ENCODE assay signal across 23 cellular contexts in genomic region chr14:99521176-99522024, GRCh38. TPM values are rescaled to one million over a fixed set of nuclear protein-coding genes. Genes with fewer than 3 reads are reported as not detected.
A peak's percentile ranks its signal among the peaks of the same experiment; 100 is the strongest.
DNase-seq lines count a peak whose midpoint lies in the region; ATAC-seq and TF ChIP-seq lines count a peak whose summit lies in the region.
"Had no signal": no experiment of that assay in that cellular context is flagged by ENCODE, and none has a peak within 500 bp of the region (broad histone marks: within the 10 kb centered on the region; RNA-seq: fewer than 3 reads in every experiment).

No MANE protein-coding gene starts in this region.

- H3K4me3 Mint-ChIP-seq in Caco-2 (ENCODE audit: unreplicated experiment) (peak overlapping the region; percentile 58), IgD-negative memory B cell (no peak overlapping the region), glutamatergic neuron (ENCODE audit: unreplicated experiment) (no peak overlapping the region)
- no peak overlapping the region for H3K4me3 Mint-ChIP-seq in activated T-helper 1 cell treated with anti-CD3 and anti-CD28 coated beads, Interleukin-12 subunit alpha, Interleukin-12 subunit beta, Interleukin-2, Interleukin-4 antibody, amounts not matched to agents 30 ng/mL and 10 ng/mL and 1 ng/mL, durations not matched to agents 14 hours and 24 hours and 36 hours
- H3K4me3 Mint-ChIP-seq: activated CD4-positive, alpha-beta T cell treated with anti-CD3 and anti-CD28 coated beads for 36 hours; activated naive CD8-positive, alpha-beta T cell treated with anti-CD3 and anti-CD28 coated beads for 36 hours; activated T-cell treated with anti-CD3 and anti-CD28 coated beads, Interleukin-2, amount 50 U/mL, for 72 hours; central memory CD8-positive, alpha-beta T cell; naive B cell; stimulated activated memory B cell treated with anti-CD40 and anti-IgM and Interleukin-4, amounts not matched to agents 10 μg/mL and 1 μg/mL and 100 μg/mL, for 72 hours; T-cell had no signal

- H3K27ac ChIP-seq in osteoblast (ENCODE audit: low read depth, low read length): no peak overlapping the region
- H3K27ac ChIP-seq: parathyroid adenoma had no signal

- H3K4me3 ChIP-seq in Caco-2 (ENCODE audit: low read depth, low read length) (no peak overlapping the region), osteoblast (ENCODE audit: insufficient read depth, low read length) (no peak overlapping the region)
- H3K4me3 ChIP-seq: HAP-1 had no signal

- H3K4me1 ChIP-seq in Caco-2 (peaks cover 54% of the 10 kb centered on the region), osteoblast (ENCODE audit: insufficient read depth, low read length) (peaks cover 10% of the 10 kb centered on the region)

- H3K79me2 ChIP-seq in osteoblast (ENCODE audit: insufficient read depth, low read length): no peaks in the 10 kb centered on the region

- H3K4me1 Mint-ChIP-seq in Caco-2 (ENCODE audit: low read depth, unreplicated experiment) (peaks cover 8% of the 10 kb centered on the region), IgD-negative memory B cell (peaks cover 0 to 2% (median 0%) of the 10 kb centered on the region in 3 donors), glutamatergic neuron (ENCODE audit: low read depth, unreplicated experiment) (peaks cover 14% of the 10 kb centered on the region)
- H3K4me1 Mint-ChIP-seq in activated T-helper 1 cell treated with anti-CD3 and anti-CD28 coated beads, Interleukin-12 subunit alpha, Interleukin-12 subunit beta, Interleukin-2, Interleukin-4 antibody, amounts not matched to agents 30 ng/mL and 10 ng/mL and 1 ng/mL, durations not matched to agents 14 hours and 24 hours and 36 hours (ENCODE audit: low read depth): peaks cover 7% of the 10 kb centered on the region
- H3K4me1 Mint-ChIP-seq: naive B cell had no signal

- H3K36me3 ChIP-seq in Caco-2 (ENCODE audit: control insufficient read depth, insufficient read depth, low read length) (no peaks in the 10 kb centered on the region; the same call in 1 of the 2 replicates), osteoblast (ENCODE audit: insufficient read depth, low read length) (no peaks in the 10 kb centered on the region)

- H3K4me2 ChIP-seq in osteoblast (ENCODE audit: insufficient read depth, low read length): no peak overlapping the region

- H2AFZ ChIP-seq in osteoblast (ENCODE audit: low read length): no peak overlapping the region
- H2AFZ ChIP-seq: parathyroid adenoma had no signal

- peaks cover 49% of the 10 kb centered on the region for H3K36me3 Mint-ChIP-seq in Caco-2 (ENCODE audit: insufficient read depth, unreplicated experiment)
- H3K36me3 Mint-ChIP-seq in IgD-negative memory B cell: no peaks in the 10 kb centered on the region
- no peaks in the 10 kb centered on the region for H3K36me3 Mint-ChIP-seq in glutamatergic neuron (ENCODE audit: unreplicated experiment)
- no peaks in the 10 kb centered on the region for H3K36me3 Mint-ChIP-seq in activated T-helper 1 cell treated with anti-CD3 and anti-CD28 coated beads, Interleukin-12 subunit alpha, Interleukin-12 subunit beta, Interleukin-2, Interleukin-4 antibody, amounts not matched to agents 30 ng/mL and 10 ng/mL and 1 ng/mL, durations not matched to agents 14 hours and 24 hours and 36 hours (ENCODE audit: low read depth)
- H3K36me3 Mint-ChIP-seq: activated naive CD8-positive, alpha-beta T cell treated with anti-CD3 and anti-CD28 coated beads for 36 hours; CD4-positive, CD25-positive, alpha-beta regulatory T cell; naive B cell; stimulated activated memory B cell treated with anti-CD40 and anti-IgM and Interleukin-4, amounts not matched to agents 10 μg/mL and 1 μg/mL and 100 μg/mL, for 72 hours; T-cell had no signal

- ATAC-seq in HG02870 (IDR thresholded peaks at IDR 0.05; ENCODE audit: unreplicated experiment): no peak
- ATAC-seq: activated CD4-positive, alpha-beta T cell treated with anti-CD3 and anti-CD28 coated beads for 36 hours; activated T-cell treated with anti-CD3 and anti-CD28 coated beads, Interleukin-2, amount 50 U/mL, for 72 hours; stimulated activated memory B cell treated with anti-CD40 and anti-IgM and Interleukin-4, amounts not matched to agents 10 μg/mL and 1 μg/mL and 100 μg/mL, for 72 hours; T-cell had no signal

- intact Hi-C loops in Caco-2 (cut with micrococcal nuclease; ENCODE audit: unreplicated experiment): loop anchor here (2.0 to 5.0 kb wide), 4 partner anchors 15 to 366 kb away; no protein-coding TSS in a partner anchor
- intact Hi-C loops in activated T-helper 1 cell treated with anti-CD3 and anti-CD28 coated beads, Interleukin-12 subunit alpha, Interleukin-12 subunit beta, Interleukin-2, Interleukin-4 antibody, amounts not matched to agents 30 ng/mL and 10 ng/mL and 1 ng/mL, durations not matched to agents 14 hours and 24 hours and 36 hours (cut with micrococcal nuclease): no loop called here

- H3K9me3 ChIP-seq in Caco-2 (no peaks in the 10 kb centered on the region), osteoblast (ENCODE audit: low read depth, low read length) (no peaks in the 10 kb centered on the region)
- H3K9me3 ChIP-seq: HAP-1 had no signal

- no peaks in the 10 kb centered on the region for H3K27me3 ChIP-seq in Caco-2 (replicated peaks; ENCODE audit: control insufficient read depth, insufficient read depth, low read length)
- H3K27me3 ChIP-seq in osteoblast (ENCODE audit: insufficient read depth, low read length): no peaks in the 10 kb centered on the region

- DNase-seq in Caco-2: no peak
- peak; percentile 14 for DNase-seq in glutamatergic neuron
- peak; percentile 66 for DNase-seq in osteoblast (ENCODE audit: insufficient read length, low spot score, missing footprints)
- no peak for DNase-seq in activated T-helper 1 cell treated with anti-CD3 and anti-CD28 coated beads, Interleukin-12 subunit alpha, Interleukin-12 subunit beta, Interleukin-2, Interleukin-4 antibody, amounts not matched to agents 30 ng/mL and 10 ng/mL and 1 ng/mL, durations not matched to agents 14 hours and 24 hours and 36 hours (ENCODE audit: low spot score)
- DNase-seq in activated T-cell treated with anti-CD3 and anti-CD28 coated beads for 4 hours: no peak
- no peak for DNase-seq in NCI-H187 (lab: John Stamatoyannopoulos, UW)
- DNase-seq: activated CD4-positive, alpha-beta T cell treated with anti-CD3 and anti-CD28 coated beads for 36 hours; activated CD8-positive, alpha-beta memory T cell treated with anti-CD3 and anti-CD28 coated beads for 24 hours; activated naive CD8-positive, alpha-beta T cell treated with anti-CD3 and anti-CD28 coated beads for 36 hours; activated T-cell treated with anti-CD3 and anti-CD28 coated beads, Interleukin-2, amount 50 U/mL, for 72 hours; CD4-positive, CD25-positive, alpha-beta regulatory T cell; hypothalamus; naive B cell; NCI-H146; NCI-H774; stimulated activated CD4-positive, alpha-beta T cell treated with anti-CD3 and anti-CD28 coated beads, Interleukin-1b, Interleukin-23, amount 100 ng/mL, for 48 hours; T-cell had no signal

- POLR2A ChIA-PET in Caco-2 (lab: Charles Lee): no interaction called here

- H3K9me3 Mint-ChIP-seq in Caco-2 (ENCODE audit: unreplicated experiment): no peaks in the 10 kb centered on the region
- no peaks in the 10 kb centered on the region for H3K9me3 Mint-ChIP-seq in IgD-negative memory B cell
- H3K9me3 Mint-ChIP-seq in glutamatergic neuron (ENCODE audit: unreplicated experiment): peaks cover 8% of the 10 kb centered on the region
- no peaks in the 10 kb centered on the region for H3K9me3 Mint-ChIP-seq in activated T-helper 1 cell treated with anti-CD3 and anti-CD28 coated beads, Interleukin-12 subunit alpha, Interleukin-12 subunit beta, Interleukin-2, Interleukin-4 antibody, amounts not matched to agents 30 ng/mL and 10 ng/mL and 1 ng/mL, durations not matched to agents 14 hours and 24 hours and 36 hours
- H3K9me3 Mint-ChIP-seq: activated naive CD8-positive, alpha-beta T cell treated with anti-CD3 and anti-CD28 coated beads for 36 hours; activated T-cell treated with anti-CD3 and anti-CD28 coated beads, Interleukin-2, amount 50 U/mL, for 72 hours; CD4-positive, CD25-positive, alpha-beta regulatory T cell; central memory CD8-positive, alpha-beta T cell; naive B cell; stimulated activated memory B cell treated with anti-CD40 and anti-IgM and Interleukin-4, amounts not matched to agents 10 μg/mL and 1 μg/mL and 100 μg/mL, for 72 hours; T-cell had no signal

- TF ChIP-seq CTCF in Caco-2 (IDR thresholded peaks at IDR 0.05; ENCODE audit: insufficient read depth in 1 of 2, low read depth in 1 of 2, low read length in 1 of 2, severe bottlenecking in 1 of 2, unreplicated experiment in 1 of 2) (no peak), glutamatergic neuron (IDR thresholded peaks at IDR 0.05; ENCODE audit: partially characterized antibody, unreplicated experiment) (no peak), osteoblast (IDR thresholded peaks at IDR 0.05; ENCODE audit: extremely low read depth, low read depth, low read length) (no peak)

- CTCF ChIA-PET in Caco-2 (lab: Charles Lee): interaction anchor here (1.1 to 4.5 kb wide), 3 partner anchors 16 to 163 kb away, joined by 3 to 15 read pairs (median 3); partner anchors contain the start of gene CYP46A1

- H3K27ac Mint-ChIP-seq in Caco-2 (ENCODE audit: unreplicated experiment): peak overlapping the region; percentile 84
- peak overlapping the region in 2 of 3 donors; percentile 67 to 96 for H3K27ac Mint-ChIP-seq in IgD-negative memory B cell
- H3K27ac Mint-ChIP-seq in glutamatergic neuron (ENCODE audit: unreplicated experiment): peak overlapping the region; percentile 43
- no peak overlapping the region for H3K27ac Mint-ChIP-seq in activated T-helper 1 cell treated with anti-CD3 and anti-CD28 coated beads, Interleukin-12 subunit alpha, Interleukin-12 subunit beta, Interleukin-2, Interleukin-4 antibody, amounts not matched to agents 30 ng/mL and 10 ng/mL and 1 ng/mL, durations not matched to agents 14 hours and 24 hours and 36 hours
- H3K27ac Mint-ChIP-seq: activated CD4-positive, alpha-beta T cell treated with anti-CD3 and anti-CD28 coated beads for 36 hours; activated naive CD8-positive, alpha-beta T cell treated with anti-CD3 and anti-CD28 coated beads for 36 hours; activated T-cell treated with anti-CD3 and anti-CD28 coated beads, Interleukin-2, amount 50 U/mL, for 72 hours; CD4-positive, CD25-positive, alpha-beta regulatory T cell; naive B cell; stimulated activated memory B cell treated with anti-CD40 and anti-IgM and Interleukin-4, amounts not matched to agents 10 μg/mL and 1 μg/mL and 100 μg/mL, for 72 hours; T-cell had no signal

- BruUV-seq in Caco-2 (replicated peaks; lab: Mats Ljungman, UMichigan): no TSS peak

- H4K20me1 ChIP-seq in osteoblast (ENCODE audit: insufficient read depth, low read length): peaks cover 10% of the 10 kb centered on the region

- H3K27me3 Mint-ChIP-seq in Caco-2 (ENCODE audit: insufficient read depth, unreplicated experiment): no peaks in the 10 kb centered on the region
- H3K27me3 Mint-ChIP-seq in IgD-negative memory B cell: no peaks in the 10 kb centered on the region
- H3K27me3 Mint-ChIP-seq in glutamatergic neuron (ENCODE audit: unreplicated experiment): peaks cover 8% of the 10 kb centered on the region
- H3K27me3 Mint-ChIP-seq in activated T-helper 1 cell treated with anti-CD3 and anti-CD28 coated beads, Interleukin-12 subunit alpha, Interleukin-12 subunit beta, Interleukin-2, Interleukin-4 antibody, amounts not matched to agents 30 ng/mL and 10 ng/mL and 1 ng/mL, durations not matched to agents 14 hours and 24 hours and 36 hours (ENCODE audit: insufficient read depth): no peaks in the 10 kb centered on the region
- H3K27me3 Mint-ChIP-seq: activated CD4-positive, alpha-beta T cell treated with anti-CD3 and anti-CD28 coated beads for 36 hours; activated naive CD8-positive, alpha-beta T cell treated with anti-CD3 and anti-CD28 coated beads for 36 hours; CD4-positive, CD25-positive, alpha-beta regulatory T cell; central memory CD8-positive, alpha-beta T cell; naive B cell; stimulated activated memory B cell treated with anti-CD40 and anti-IgM and Interleukin-4, amounts not matched to agents 10 μg/mL and 1 μg/mL and 100 μg/mL, for 72 hours; T-cell had no signal

RNA-seq across cellular contexts. Expression of gene CCNK, which starts 40.2 kb away (rescaled TPM):
- total RNA-seq in Caco-2 (2022) (95.4 and 104 TPM in 2 replicates), glutamatergic neuron (ENCODE audit: unreplicated experiment) (47.2 TPM), osteoblast (28.6 and 35.4 TPM in 2 replicates)
- 26.8 TPM for polyA plus RNA-seq in IgD-negative memory B cell
- 80.8 and 87.1 TPM in 2 replicates for total RNA-seq in activated T-helper 1 cell treated with anti-CD3 and anti-CD28 coated beads, Interleukin-12 subunit alpha, Interleukin-12 subunit beta, Interleukin-2, Interleukin-4 antibody, amounts not matched to agents 30 ng/mL and 10 ng/mL and 1 ng/mL, durations not matched to agents 14 hours and 24 hours and 36 hours

RNA-seq across cellular contexts. Expression of gene SETD3, which starts 40.7 kb away (rescaled TPM):
- 74.3 and 76.2 TPM in 2 replicates for total RNA-seq in Caco-2 (2022)
- 27.8 TPM for polyA plus RNA-seq in IgD-negative memory B cell
- 46.2 TPM for total RNA-seq in glutamatergic neuron (ENCODE audit: unreplicated experiment)
- 58.6 and 65.1 TPM in 2 replicates for total RNA-seq in osteoblast
- total RNA-seq in activated T-helper 1 cell treated with anti-CD3 and anti-CD28 coated beads, Interleukin-12 subunit alpha, Interleukin-12 subunit beta, Interleukin-2, Interleukin-4 antibody, amounts not matched to agents 30 ng/mL and 10 ng/mL and 1 ng/mL, durations not matched to agents 14 hours and 24 hours and 36 hours: 60.6 and 61.7 TPM in 2 replicates

Comparison
In these comparisons a context has a peak if more than half of its experiments do, and no peak if none do; other contexts are left out.
1. DNase-seq: peak in glutamatergic neuron (single experiment) and osteoblast (single experiment); none in Caco-2 (0 of 2), activated T-helper 1 cell treated with anti-CD3 and anti-CD28 coated beads, Interleukin-12 subunit alpha, Interleukin-12 subunit beta, Interleukin-2, Interleukin-4 antibody, amounts not matched to agents 30 ng/mL and 10 ng/mL and 1 ng/mL, durations not matched to agents 14 hours and 24 hours and 36 hours (single experiment), activated T-cell treated with anti-CD3 and anti-CD28 coated beads for 4 hours (single experiment) and NCI-H187 (0 of 2).